8 cellular contexts compared by ENCODE assay signal in genomic region chrX:37846558-37846933, GRCh38. TPM values are rescaled to one million over a fixed set of nuclear protein-coding genes. Genes with fewer than 3 reads are reported as not detected.
DNase-seq lines count a peak whose midpoint lies in the region; ATAC-seq and TF ChIP-seq lines count a peak whose summit lies in the region.

No MANE protein-coding gene starts in this region.

- no peaks in the 10 kb centered on the region for H3K36me3 ChIP-seq in sigmoid colon

- peak overlapping the region; percentile 83 for H3K4me3 Mint-ChIP-seq in T-helper 17 cell

- DNase-seq in T-helper 17 cell (no peak), fibroblast of mammary gland (ENCODE audit: low read depth) (no peak), sigmoid colon (no peak), iPS-NIHi7 (ENCODE audit: extremely low spot score) (no peak), NCI-H510A treated with DMSO at 0.1 percent for 48 hours (lab: John Stamatoyannopoulos, UW) (no peak)
- DNase-seq in stimulated activated CD4-positive, alpha-beta T cell treated with anti-CD3 and anti-CD28 coated beads, Interleukin-2, amount 100 ng/mL, for 48 hours = no peak

- no peak for TF ChIP-seq POLR2A in sigmoid colon (IDR thresholded peaks at IDR 0.05)

- H3K4me1 Mint-ChIP-seq in T-helper 17 cell = peaks cover 9% of the 10 kb centered on the region

- no peaks in the 10 kb centered on the region for H3K36me3 Mint-ChIP-seq in T-helper 17 cell (ENCODE audit: low read depth)

- no peak for TF ChIP-seq EP300 in sigmoid colon (IDR thresholded peaks at IDR 0.05)

- TF ChIP-seq CTCF in fibroblast of mammary gland (conservative IDR thresholded peaks at IDR 0.05; ENCODE audit: control insufficient read depth, insufficient read depth, low read depth, low read length) = no peak
- TF ChIP-seq CTCF in sigmoid colon (IDR thresholded peaks at IDR 0.05) = no peak

- ATAC-seq in GM18499 (IDR thresholded peaks at IDR 0.05; ENCODE audit: insufficient read depth, unreplicated experiment) (peak; percentile 10), T-helper 17 cell (no peak), GM18858 (IDR thresholded peaks at IDR 0.05; ENCODE audit: unreplicated experiment) (no peak)

- H3K9me3 ChIP-seq in T-helper 17 cell (ENCODE audit: control insufficient read depth, low read length, poor library complexity, severe bottlenecking) (no peaks in the 10 kb centered on the region), sigmoid colon (no peaks in the 10 kb centered on the region)

- WGBS in sigmoid colon, 2 donors = 49 to 53% methylated on average over 1 of the region's 1 CpG

- no peaks in the 10 kb centered on the region for H3K27me3 ChIP-seq in sigmoid colon

- intact Hi-C loops in sigmoid colon (cut with DNase I) = loop anchor here (2.0 kb wide), 1 partner anchor 480 kb away; the partner anchor contains the start of gene RPGR

- no peaks in the 10 kb centered on the region for H3K4me1 ChIP-seq in sigmoid colon

- peak overlapping the region; percentile 63 for H3K4me3 ChIP-seq in fibroblast of mammary gland (ENCODE audit: control insufficient read depth, low read depth, low read length)
- H3K4me3 ChIP-seq in sigmoid colon = peak overlapping the region; percentile 74 to 81 (median 78)

- peak overlapping the region; percentile 87 to 94 (median 88) for H3K27ac ChIP-seq in sigmoid colon

- H3K27ac Mint-ChIP-seq in T-helper 17 cell = peak overlapping the region; percentile 70

- no peaks in the 10 kb centered on the region for H3K27me3 Mint-ChIP-seq in T-helper 17 cell

RNA-seq across cellular contexts. Expression of gene DYNLT3, which starts 0.8 kb away (rescaled TPM):
- total RNA-seq in T-helper 17 cell (10 to 100 TPM; 40.2 to 40.3 TPM), sigmoid colon (10 to 100 TPM; 32.4 to 55.3 (median 45.2) TPM)
- polyA plus RNA-seq in sigmoid colon = 10 to 100 TPM; 16.5 to 37.2 (median 34.8) TPM
